ENCODE assay signal across 8 cellular contexts in genomic region chr5:122776143-122776542, GRCh38. TPM values are rescaled to one million over a fixed set of nuclear protein-coding genes. Genes with fewer than 3 reads are reported as not detected.
DNase-seq lines count a peak whose midpoint lies in the region; FAIRE-seq and TF ChIP-seq lines count a peak whose summit lies in the region.

No MANE protein-coding gene starts in this region.

- H3K27ac Mint-ChIP-seq in CD4-positive, alpha-beta memory T cell = peak overlapping the region; percentile 94 to 97 (median 96)

- no peaks in the 10 kb centered on the region for H3K9me2 ChIP-seq in MM.1S (replicated peaks; ENCODE audit: insufficient read depth, low read length)

- no peak overlapping the region for H2AK5ac ChIP-seq in H1 (ENCODE audit: low read depth, low read length)
- no peak overlapping the region for H2AK5ac ChIP-seq in neuronal stem cell (ENCODE audit: low read depth, low read length)

- H3K4me3 Mint-ChIP-seq in CD4-positive, alpha-beta memory T cell = peak overlapping the region; percentile 95 to 99 (median 96)

- peaks cover 3% of the 10 kb centered on the region for H3K23me2 ChIP-seq in H1 (ENCODE audit: low read depth, low read length)

- H4K8ac ChIP-seq in H1 (ENCODE audit: extremely low read depth, insufficient read depth, low read length) = no peak overlapping the region
- no peak overlapping the region for H4K8ac ChIP-seq in neuronal stem cell (ENCODE audit: low read depth, low read length)

- no peaks in the 10 kb centered on the region for H3K9me3 Mint-ChIP-seq in CD4-positive, alpha-beta memory T cell

- WGBS in H1 (ENCODE audit: extremely low coverage in 1 of 2, insufficient coverage in 1 of 2, insufficient read length in 1 of 2, insufficient replicate concordance in 2 of 2, low coverage in 1 of 2, low lambda C conversion rate in 2 of 2, missing lambda C conversion rate in 1 of 2), 2 experiments = 72% methylated on average over 2 of the region's 2 CpGs; no CpG with 5 or more reads in 1 of the 2 experiments
- no CpG with 5 or more reads among the region's 2 CpGs for WGBS in neuronal stem cell (ENCODE audit: extremely low coverage in 2 of 2, insufficient read length in 2 of 2, insufficient replicate concordance in 1 of 2), 2 donors

- no peaks in the 10 kb centered on the region for H3K9me3 ChIP-seq in CD4-positive, alpha-beta memory T cell (ENCODE audit: control insufficient read depth in 1 of 2, low read length in 2 of 2)
- H3K9me3 ChIP-seq in MM.1S (replicated peaks; ENCODE audit: insufficient read depth, low read length) (no peaks in the 10 kb centered on the region), H1 (ENCODE audit: insufficient read depth in 2 of 2, low read depth in 1 of 2, low read length in 1 of 2) (no peaks in the 10 kb centered on the region), neuronal stem cell (replicated peaks in 1 of 2; ENCODE audit: control insufficient read depth in 2 of 2, insufficient read depth in 1 of 2, low read depth in 1 of 2, low read length in 2 of 2) (peaks cover 0 to 4% of the 10 kb centered on the region in 2 donors)

- H4K20me1 ChIP-seq in MM.1S (ENCODE audit: insufficient read depth, low read length) (0 out of 2 replicates have a peak, but pooled peaks cover 5% of the 10 kb centered on the region), H1 (replicated peaks in 1 of 2; ENCODE audit: control insufficient read depth in 1 of 2, insufficient read depth in 2 of 2, low read length in 2 of 2) (no peaks in the 10 kb centered on the region)

- H3K4me2 ChIP-seq in MM.1S (ENCODE audit: low read depth, low read length) (peak overlapping the region; percentile 91), H1 (ENCODE audit: insufficient read depth in 1 of 2, low read depth in 2 of 2, low read length in 2 of 2) (peak overlapping the region; percentile 79 to 84), neuronal stem cell (ENCODE audit: insufficient read depth, low read length, poor library complexity, severe bottlenecking) (peak overlapping the region; percentile 54)

- peaks cover 42% of the 10 kb centered on the region for H3K4me1 ChIP-seq in CD4-positive, alpha-beta memory T cell (ENCODE audit: insufficient read depth, low read length)
- H3K4me1 ChIP-seq in MM.1S (ENCODE audit: low read length) = peaks cover 15% of the 10 kb centered on the region
- H3K4me1 ChIP-seq in H1 (replicated peaks in 1 of 4; ENCODE audit: control insufficient read depth in 3 of 4, insufficient read depth in 4 of 4, low read length in 3 of 4) = peaks cover 0 to 2% (median 0%) of the 10 kb centered on the region in 4 experiments; a peak in 1 of 7 replicates
- H3K4me1 ChIP-seq in neuronal stem cell (ENCODE audit: control insufficient read depth in 2 of 2, insufficient read depth in 1 of 2, low read depth in 1 of 2, low read length in 2 of 2) = peaks cover 7 to 8% of the 10 kb centered on the region in 2 donors

- peaks cover 9 to 12% of the 10 kb centered on the region in 2 donors for H3K36me3 Mint-ChIP-seq in CD4-positive, alpha-beta memory T cell

- POLR2A ChIA-PET in CD4-positive, alpha-beta memory T cell (lab: Charles Lee; ENCODE audit: partially characterized antibody) = interaction anchor here (0.6 to 3.4 kb wide), 7 partner anchors 9 to 647 kb away, joined by 3 to 25 read pairs (median 4); partner anchors contain the start of genes CEP120 and SNX24
- POLR2A ChIA-PET in H1 (lab: Charles Lee; ENCODE audit: partially characterized antibody) = interaction anchor here (0.6 to 2.1 kb wide), 4 partner anchors 10 to 322 kb away, joined by 3 to 10 read pairs (median 4); no protein-coding TSS in a partner anchor

- H3F3A ChIP-seq in MM.1S (ENCODE audit: insufficient read depth, low read length) = peaks cover 8% of the 10 kb centered on the region

- no peak overlapping the region for H4K91ac ChIP-seq in H1 (replicated peaks; ENCODE audit: insufficient read length, low read length)
- no peak overlapping the region for H4K91ac ChIP-seq in neuronal stem cell (ENCODE audit: low read depth, low read length, poor library complexity)

- H2BK120ac ChIP-seq in H1 (replicated peaks; ENCODE audit: low read depth, low read length) = no peak overlapping the region
- no peak overlapping the region for H2BK120ac ChIP-seq in neuronal stem cell (ENCODE audit: low read depth, low read length)

- peak overlapping the region; percentile 71 to 89 for H3K4me3 ChIP-seq in CD4-positive, alpha-beta memory T cell (ENCODE audit: low read length in 2 of 2)
- H3K4me3 ChIP-seq in MM.1S (ENCODE audit: low read length) (peak overlapping the region; percentile 98), H1 (ENCODE audit: extremely low read depth in 1 of 4, insufficient read depth in 2 of 4, low read depth in 3 of 4, low read length in 4 of 4) (peak overlapping the region; percentile 66 to 100 (median 94)), neuronal stem cell (ENCODE audit: low read length in 2 of 2) (peak overlapping the region in 1 of 2 donors; percentile 98)

- no peak for TF ChIP-seq EP300 in H1 (IDR thresholded peaks at IDR 0.05; ENCODE audit: borderline replicate concordance in 1 of 2, low read depth in 2 of 2, low read length in 2 of 2)

- 0 out of 2 replicates have a peak overlapping the region, but pooled peaks have one; percentile 90 for H2AFZ ChIP-seq in MM.1S (ENCODE audit: low read length)
- no peak overlapping the region for H2AFZ ChIP-seq in H1 (ENCODE audit: low read length)
- no peak overlapping the region for H2AFZ ChIP-seq in neuronal stem cell (ENCODE audit: low read length)

- H3K27me3 ChIP-seq in CD4-positive, alpha-beta memory T cell (ENCODE audit: insufficient read depth, low read length) = no peaks in the 10 kb centered on the region
- H3K27me3 ChIP-seq in MM.1S (replicated peaks; ENCODE audit: insufficient read depth, low read length) = no peaks in the 10 kb centered on the region
- H3K27me3 ChIP-seq in H1 (replicated peaks in 1 of 4; ENCODE audit: control insufficient read depth in 3 of 4, extremely low read depth in 1 of 4, insufficient read depth in 3 of 4, low read length in 3 of 4) = no peaks in the 10 kb centered on the region
- peaks cover 0 to 8% (median 0%) of the 10 kb centered on the region in 3 experiments for H3K27me3 ChIP-seq in neuronal stem cell (ENCODE audit: control insufficient read depth in 3 of 3, insufficient read depth in 3 of 3, low read depth in 1 of 3, low read length in 3 of 3)

- H2BK5ac ChIP-seq in H1 (ENCODE audit: low read depth, low read length) (no peak overlapping the region), neuronal stem cell (ENCODE audit: low read length) (no peak overlapping the region)

- H3K27me3 Mint-ChIP-seq in CD4-positive, alpha-beta memory T cell = no peaks in the 10 kb centered on the region

- H3K23ac ChIP-seq in H1 (ENCODE audit: insufficient read length) (no peak overlapping the region), neuronal stem cell (ENCODE audit: low read depth, low read length, poor library complexity) (no peak overlapping the region)

- DNase-seq in CD4-positive, alpha-beta memory T cell = no peak
- DNase-seq in MM.1S (no peak), H1 (ENCODE audit: low read depth in 1 of 2, low spot score in 2 of 2) (no peak), neuronal stem cell (ENCODE audit: low spot score) (no peak), COLO668 (lab: John Stamatoyannopoulos, UW; ENCODE audit: unreplicated experiment) (no peak), NCI-H1105 (lab: John Stamatoyannopoulos, UW) (no peak), UCSD-AML1 (lab: John Stamatoyannopoulos, UW; ENCODE audit: unreplicated experiment) (no peak)
- no peak for DNase-seq in activated CD8-positive, alpha-beta memory T cell treated with anti-CD3 and anti-CD28 coated beads, Interleukin-2, amount 50 U/mL, for 4 hours

- H3K56ac ChIP-seq in H1 (replicated peaks; ENCODE audit: insufficient read length, low read depth, low read length) = no peak overlapping the region

- H4K5ac ChIP-seq in H1 (ENCODE audit: insufficient read length, low read depth, low read length) = no peak overlapping the region

- H3K9ac ChIP-seq in MM.1S (ENCODE audit: low read length) = peak overlapping the region; percentile 90
- no peak overlapping the region; a peak in 1 of 7 replicates for H3K9ac ChIP-seq in H1 (replicated peaks in 1 of 4; ENCODE audit: extremely low read depth in 1 of 4, low read depth in 3 of 4, low read length in 3 of 4)
- no peak overlapping the region for H3K9ac ChIP-seq in neuronal stem cell (ENCODE audit: low read depth, low read length, poor library complexity)

- no peak for TF ChIP-seq RAD21 in H1 (IDR thresholded peaks at IDR 0.05 in 1 of 2, conservative IDR thresholded peaks at IDR 0.05 in 1 of 2; ENCODE audit: low read depth in 2 of 2, low read length in 2 of 2)

- intact Hi-C loops in CD4-positive, alpha-beta memory T cell (cut with micrococcal nuclease) = no loop called here

- H3K36me3 ChIP-seq in CD4-positive, alpha-beta memory T cell (ENCODE audit: insufficient read depth, low read length) = no peaks in the 10 kb centered on the region
- H3K36me3 ChIP-seq in MM.1S (replicated peaks; ENCODE audit: insufficient read depth, low read length) (no peaks in the 10 kb centered on the region), H1 (ENCODE audit: control insufficient read depth in 2 of 4, insufficient read depth in 4 of 4, low read length in 3 of 4) (no peaks in the 10 kb centered on the region), neuronal stem cell (replicated peaks in 1 of 2; ENCODE audit: control insufficient read depth in 2 of 2, insufficient read depth in 2 of 2, low read length in 2 of 2) (no peaks in the 10 kb centered on the region)

- H2BK15ac ChIP-seq in H1 (ENCODE audit: low read length) (no peak overlapping the region), neuronal stem cell (ENCODE audit: low read length) (no peak overlapping the region)

- peaks cover 36 to 65% (median 49%) of the 10 kb centered on the region in 4 donors for H3K4me1 Mint-ChIP-seq in CD4-positive, alpha-beta memory T cell

- peak overlapping the region; percentile 72 for H3K27ac ChIP-seq in CD4-positive, alpha-beta memory T cell (ENCODE audit: low read depth, low read length)
- peak overlapping the region; percentile 70; the same call in 1 of the 2 replicates for H3K27ac ChIP-seq in MM.1S (ENCODE audit: low read length)
- H3K27ac ChIP-seq in H1 (ENCODE audit: low read depth, low read length) = no peak overlapping the region
- H3K27ac ChIP-seq in neuronal stem cell (replicated peaks; ENCODE audit: low read length) = no peak overlapping the region

- H2BK20ac ChIP-seq in H1 (ENCODE audit: low read length) = no peak overlapping the region

- H2BK12ac ChIP-seq in H1 (ENCODE audit: low read depth, low read length) (no peak overlapping the region), neuronal stem cell (ENCODE audit: low read length) (no peak overlapping the region)

- H3K79me1 ChIP-seq in H1 (ENCODE audit: low read depth, low read length) (no peaks in the 10 kb centered on the region; the same call in 1 of the 2 replicates), neuronal stem cell (ENCODE audit: low read depth, low read length) (peaks cover 6% of the 10 kb centered on the region)

- H3K4ac ChIP-seq in H1 (replicated peaks; ENCODE audit: insufficient read length, low read depth, low read length) = no peak overlapping the region
- no peak overlapping the region for H3K4ac ChIP-seq in neuronal stem cell (ENCODE audit: low read length)

- no peak for TF ChIP-seq POLR2A in H1 (IDR thresholded peaks at IDR 0.05; ENCODE audit: control extremely low read depth in 1 of 2, low read depth in 2 of 2, low read length in 2 of 2)

- H3K18ac ChIP-seq in H1 (ENCODE audit: extremely low read depth, low read length) (no peak overlapping the region), neuronal stem cell (ENCODE audit: low read length) (no peak overlapping the region)

- H3K79me2 ChIP-seq in MM.1S (ENCODE audit: low read length) = peaks cover 60% of the 10 kb centered on the region
- peaks cover 4 to 58% of the 10 kb centered on the region in 2 experiments; a peak in 3 of 4 replicates for H3K79me2 ChIP-seq in H1 (ENCODE audit: control insufficient read depth in 1 of 2, insufficient read depth in 2 of 2, low read length in 2 of 2)

- CTCF ChIA-PET in CD4-positive, alpha-beta memory T cell (lab: Charles Lee; ENCODE audit: partially characterized antibody) = interaction anchor here (1.7 kb wide), 1 partner anchor 648 kb away, joined by 8 read pairs; the partner anchor contains the start of gene CEP120
- CTCF ChIA-PET in H1 (lab: Charles Lee; ENCODE audit: partially characterized antibody) = interaction anchor here (0.8 to 1.9 kb wide), 4 partner anchors 10 to 310 kb away, joined by 3 to 6 read pairs (median 3); no protein-coding TSS in a partner anchor

- TF ChIP-seq CTCF in MM.1S (IDR thresholded peaks at IDR 0.05; ENCODE audit: low read length) (no peak), H1 (IDR thresholded peaks at IDR 0.05; ENCODE audit: control extremely low read depth in 1 of 3, insufficient read depth in 1 of 3, low read depth in 1 of 3, low read length in 3 of 3) (no peak)

- FAIRE-seq in H1 (lab: Jason Lieb, UNC) = no peak

- no peak overlapping the region for H3K14ac ChIP-seq in H1 (ENCODE audit: insufficient read length)
- no peak overlapping the region for H3K14ac ChIP-seq in neuronal stem cell (ENCODE audit: low read length)

RNA-seq across cellular contexts. Expression of gene SNX2, which starts 1.3 kb away (rescaled TPM):
- total RNA-seq in CD4-positive, alpha-beta memory T cell = 10 to 100 TPM; 57.3 to 58.1 TPM
- 10 to 100 TPM; 87.3 to 93.2 TPM for polyA plus RNA-seq in CD4-positive, alpha-beta memory T cell
- total RNA-seq in H1 (2021; fragmentation: NEBNext Ultra II Directional; extraction: Animal tissue kit (Norgen Biotek cat#: 25700)) = 54.4 and 61.2 TPM in 2 replicates
- polyA plus RNA-seq in H1 (2011; rRNA removed) = 11.8 and 51.0 TPM in 2 replicates
- polyA plus RNA-seq in H1 (2011; cell fraction: cytosol; rRNA removed) = 33.9 TPM
- 18.4 TPM for polyA plus RNA-seq in H1 (2011; cell fraction: nucleus; rRNA removed)
- polyA plus RNA-seq in H1 (2012, experiment 1 of 2) = 48.8 to 87.2 TPM (median 51.4 TPM) in 4 replicates
- polyA plus RNA-seq in H1 (2012, experiment 2 of 2) = 3.8 TPM
- polyA plus RNA-seq in H1 (2013, experiment 1 of 2) = 41.1 TPM
- polyA plus RNA-seq in H1 (2013, experiment 2 of 2) = 44.2 TPM
- polyA minus RNA-seq in H1 (2011; rRNA and poly(A)+ RNA removed) = 39.7 and 51.7 TPM in 2 replicates
- 50.5 TPM for polyA minus RNA-seq in H1 (2011; cell fraction: cytosol; rRNA and poly(A)+ RNA removed)
- 51.2 TPM for polyA minus RNA-seq in H1 (2011; cell fraction: nucleus; rRNA and poly(A)+ RNA removed)
- 59.1 TPM for polyA plus RNA-seq in neuronal stem cell (2013, experiment 1 of 2)
- polyA plus RNA-seq in neuronal stem cell (2013, experiment 2 of 2) = 57.9 TPM

Comparison
In these comparisons a context has a peak if more than half of its experiments do, and no peak if none do; other contexts are left out.
1. H3K27ac ChIP-seq: peak in CD4-positive, alpha-beta memory T cell (single experiment) and MM.1S (single experiment); none in H1 (single experiment) and neuronal stem cell (single experiment).
2. Peak in every context shown above with its lines, with median percentiles within 50 percentile points of each other: H3K4me2 ChIP-seq.